ENCODE assay signal across 20 cellular contexts in the genomic region with DNA sequence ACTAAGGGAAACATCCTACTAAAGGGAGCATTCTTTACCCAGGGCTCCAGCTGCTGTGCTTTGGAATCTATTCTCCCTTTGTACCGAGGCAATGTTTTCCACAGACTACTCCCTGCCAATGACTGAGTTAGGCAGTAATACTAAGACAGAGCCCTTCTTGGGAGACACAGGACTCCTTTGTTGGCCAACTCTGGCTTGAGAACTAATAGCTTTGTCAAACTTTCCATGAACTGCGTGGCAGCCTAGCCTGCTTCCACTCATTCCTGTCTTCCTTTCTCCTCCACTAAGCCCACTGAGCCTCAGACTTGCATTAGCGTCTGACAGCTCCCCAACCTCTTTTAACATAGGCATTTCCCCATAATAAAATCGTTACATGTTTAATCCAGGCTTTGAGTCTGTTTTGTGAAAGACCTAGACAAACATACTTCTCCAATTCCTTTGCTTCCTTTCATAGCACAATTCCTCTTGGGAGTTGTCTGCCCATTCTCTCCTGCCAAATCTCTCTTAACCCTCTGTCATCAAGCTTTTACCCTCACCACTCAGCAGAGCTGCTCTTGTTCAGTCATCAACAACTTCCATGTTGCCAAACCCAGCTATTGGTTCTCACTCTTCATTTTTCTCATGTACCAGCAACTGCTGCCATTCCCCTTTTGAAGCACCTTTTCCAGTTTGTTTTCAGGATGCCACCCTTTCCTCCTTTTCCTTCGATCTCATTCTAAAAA.
A peak's percentile ranks its signal among the peaks of the same experiment; 100 is the strongest.
DNase-seq lines count a peak whose midpoint lies in the region; ATAC-seq, FAIRE-seq and TF ChIP-seq lines count a peak whose summit lies in the region.
"Had no signal": no experiment of that assay in that cellular context is flagged by ENCODE, and none has a peak within 500 bp of the region (broad histone marks: within the 10 kb centered on the region; RNA-seq: fewer than 3 reads in every experiment).

No MANE protein-coding gene starts in this region.

- no peak for ATAC-seq in activated T-cell treated with anti-CD3 and anti-CD28 coated beads, Interleukin-2, amount 50 U/mL, for 4 hours

- no peak for FAIRE-seq in H1 (lab: Jason Lieb, UNC)
- FAIRE-seq: GM18507, urothelium cell line had no signal

- no peak overlapping the region for H3K27ac ChIP-seq in H1 (ENCODE audit: low read depth, low read length)
- peak overlapping the region; percentile 19 for H3K27ac ChIP-seq in stomach smooth muscle (ENCODE audit: low read length)
- no peak overlapping the region for H3K27ac ChIP-seq in thyroid gland
- H3K27ac ChIP-seq: HL-60 had no signal

- in situ Hi-C loops in ACHN (cut with HindIII; ENCODE audit: low pct_ligation_motif_present, low pct_unique_long_range_greater_than_20kb, low sequenced_read_pairs) = no loop called here

- no peaks in the 10 kb centered on the region for H3K79me2 ChIP-seq in H1 (ENCODE audit: control insufficient read depth in 1 of 2, insufficient read depth in 2 of 2, low read length in 2 of 2)

- H2AK5ac ChIP-seq in H1 (ENCODE audit: low read depth, low read length) = no peak overlapping the region

- CTCF ChIA-PET in H1 (lab: Charles Lee; ENCODE audit: partially characterized antibody) = interaction anchor here (0.6 to 6.3 kb wide), 5 partner anchors 17 to 247 kb away, joined by 3 to 31 read pairs (median 10); no protein-coding TSS in a partner anchor

- no peak overlapping the region for H2BK15ac ChIP-seq in H1 (ENCODE audit: low read length)

- no peaks in the 10 kb centered on the region for H4K20me1 ChIP-seq in H1 (replicated peaks in 1 of 2; ENCODE audit: control insufficient read depth in 1 of 2, insufficient read depth in 2 of 2, low read length in 2 of 2)

- POLR2A ChIA-PET in H1 (lab: Charles Lee; ENCODE audit: partially characterized antibody) = no interaction called here

- no peak overlapping the region for H2BK12ac ChIP-seq in H1 (ENCODE audit: low read depth, low read length)

- H3K4me1 ChIP-seq in H1 (replicated peaks in 1 of 4; ENCODE audit: control insufficient read depth in 3 of 4, insufficient read depth in 4 of 4, low read length in 3 of 4) = no peaks in the 10 kb centered on the region
- H3K4me1 ChIP-seq in stomach smooth muscle (ENCODE audit: control insufficient read depth, insufficient read depth, low read length) = peaks cover 4% of the 10 kb centered on the region
- no peaks in the 10 kb centered on the region for H3K4me1 ChIP-seq in thyroid gland

- H3K4me2 ChIP-seq in H1 (ENCODE audit: insufficient read depth in 1 of 2, low read depth in 2 of 2, low read length in 2 of 2) = no peak overlapping the region

- no peak overlapping the region for H3K4ac ChIP-seq in H1 (replicated peaks; ENCODE audit: insufficient read length, low read depth, low read length)

- no peaks in the 10 kb centered on the region for H3K27me3 Mint-ChIP-seq in activated T-cell treated with anti-CD3 and anti-CD28 coated beads, Interleukin-2, amount 50 U/mL, for 4 hours (ENCODE audit: low read depth)
- H3K27me3 Mint-ChIP-seq: activated B cell treated with CpG ODN at 0.5 μM for 24 hours, brain, memory B cell had no signal

- H2BK120ac ChIP-seq in H1 (replicated peaks; ENCODE audit: low read depth, low read length) = no peak overlapping the region

- no peak overlapping the region for H3K4me3 Mint-ChIP-seq in activated T-cell treated with anti-CD3 and anti-CD28 coated beads, Interleukin-2, amount 50 U/mL, for 4 hours
- H3K4me3 Mint-ChIP-seq: activated B cell treated with CpG ODN at 0.5 μM for 24 hours; brain; memory B cell; T-helper 1 cell treated with Interleukin-12 subunit alpha and Interleukin-12 subunit beta and Interleukin-4 antibody, amounts not matched to agents 30 μg/mL and 1 μg/mL, for 36 hours had no signal

- H3K14ac ChIP-seq in H1 (ENCODE audit: insufficient read length) = no peak overlapping the region

- H4K8ac ChIP-seq in H1 (ENCODE audit: extremely low read depth, insufficient read depth, low read length) = no peak overlapping the region

- intact Hi-C loops in thyroid gland (cut with DNase I) = no loop called here

- no peaks in the 10 kb centered on the region for H3K23me2 ChIP-seq in H1 (ENCODE audit: low read depth, low read length)

- no peaks in the 10 kb centered on the region for H3K4me1 Mint-ChIP-seq in activated T-cell treated with anti-CD3 and anti-CD28 coated beads, Interleukin-2, amount 50 U/mL, for 4 hours (ENCODE audit: low read depth)
- H3K4me1 Mint-ChIP-seq: activated B cell treated with CpG ODN at 0.5 μM for 24 hours, memory B cell had no signal

- H2BK20ac ChIP-seq in H1 (ENCODE audit: low read length) = no peak overlapping the region; the same call in 1 of the 2 replicates

- H3K56ac ChIP-seq in H1 (replicated peaks; ENCODE audit: insufficient read length, low read depth, low read length) = no peak overlapping the region

- H3K4me3 ChIP-seq in H1 (ENCODE audit: extremely low read depth in 1 of 4, insufficient read depth in 2 of 4, low read depth in 3 of 4, low read length in 4 of 4) = no peak overlapping the region
- no peak overlapping the region for H3K4me3 ChIP-seq in stomach smooth muscle (ENCODE audit: low read length in 2 of 2)
- no peak overlapping the region for H3K4me3 ChIP-seq in thyroid gland (replicated peaks in 1 of 3)

- TF ChIP-seq POLR2A in H1 (IDR thresholded peaks at IDR 0.05; ENCODE audit: control extremely low read depth in 1 of 2, low read depth in 2 of 2, low read length in 2 of 2) = no peak
- no peak for TF ChIP-seq POLR2A in thyroid gland (IDR thresholded peaks at IDR 0.05)

- H3K9ac ChIP-seq in H1 (replicated peaks in 1 of 4; ENCODE audit: extremely low read depth in 1 of 4, low read depth in 3 of 4, low read length in 3 of 4) (no peak overlapping the region), stomach smooth muscle (ENCODE audit: low read length in 2 of 2) (no peak overlapping the region)

- TF ChIP-seq CTCF in H1 (IDR thresholded peaks at IDR 0.05; ENCODE audit: control extremely low read depth in 1 of 3, insufficient read depth in 1 of 3, low read depth in 1 of 3, low read length in 3 of 3) (no peak), thyroid gland (IDR thresholded peaks at IDR 0.05) (no peak)

- H3K9me3 Mint-ChIP-seq in activated T-cell treated with anti-CD3 and anti-CD28 coated beads, Interleukin-2, amount 50 U/mL, for 4 hours = no peaks in the 10 kb centered on the region
- H3K9me3 Mint-ChIP-seq: activated B cell treated with CpG ODN at 0.5 μM for 24 hours; brain; memory B cell; T-helper 1 cell treated with Interleukin-12 subunit alpha and Interleukin-12 subunit beta and Interleukin-4 antibody, amounts not matched to agents 30 μg/mL and 1 μg/mL, for 36 hours had no signal

- H3K18ac ChIP-seq in H1 (ENCODE audit: extremely low read depth, low read length) = no peak overlapping the region

- 0 out of 2 replicates have a peak overlapping the region, but pooled peaks have one; percentile 40 for H2AFZ ChIP-seq in H1 (ENCODE audit: low read length)

- 93% methylated on average over 5 of the region's 5 CpGs; no CpG with 5 or more reads in 1 of the 2 experiments for WGBS in H1 (ENCODE audit: extremely low coverage in 1 of 2, insufficient coverage in 1 of 2, insufficient read length in 1 of 2, insufficient replicate concordance in 2 of 2, low coverage in 1 of 2, low lambda C conversion rate in 2 of 2, missing lambda C conversion rate in 1 of 2), 2 experiments
- WGBS in thyroid gland, 2 donors = 66 to 68% methylated on average over 5 of the region's 5 CpGs

- no peaks in the 10 kb centered on the region for H3K36me3 Mint-ChIP-seq in activated T-cell treated with anti-CD3 and anti-CD28 coated beads, Interleukin-2, amount 50 U/mL, for 4 hours (ENCODE audit: insufficient read depth)
- H3K36me3 Mint-ChIP-seq: brain, memory B cell had no signal

- H4K91ac ChIP-seq in H1 (replicated peaks; ENCODE audit: insufficient read length, low read length) = no peak overlapping the region

- no peak for TF ChIP-seq EP300 in H1 (IDR thresholded peaks at IDR 0.05; ENCODE audit: borderline replicate concordance in 1 of 2, low read depth in 2 of 2, low read length in 2 of 2)

- no peak overlapping the region for H3K23ac ChIP-seq in H1 (ENCODE audit: insufficient read length)

- TF ChIP-seq RAD21 in H1 (IDR thresholded peaks at IDR 0.05 in 1 of 2, conservative IDR thresholded peaks at IDR 0.05 in 1 of 2; ENCODE audit: low read depth in 2 of 2, low read length in 2 of 2) = no peak

- no peak overlapping the region for H4K5ac ChIP-seq in H1 (ENCODE audit: insufficient read length, low read depth, low read length)

- H3K79me1 ChIP-seq in H1 (ENCODE audit: low read depth, low read length) = no peaks in the 10 kb centered on the region

- H2BK5ac ChIP-seq in H1 (ENCODE audit: low read depth, low read length) = no peak overlapping the region

- H3K27me3 ChIP-seq in H1 (replicated peaks in 1 of 4; ENCODE audit: control insufficient read depth in 3 of 4, extremely low read depth in 1 of 4, insufficient read depth in 3 of 4, low read length in 3 of 4) (no peaks in the 10 kb centered on the region), stomach smooth muscle (ENCODE audit: control insufficient read depth in 1 of 2, insufficient read depth in 2 of 2, low read length in 2 of 2) (no peaks in the 10 kb centered on the region), thyroid gland (no peaks in the 10 kb centered on the region)

- no peaks in the 10 kb centered on the region for H3K36me3 ChIP-seq in H1 (ENCODE audit: control insufficient read depth in 2 of 4, insufficient read depth in 4 of 4, low read length in 3 of 4)
- no peaks in the 10 kb centered on the region for H3K36me3 ChIP-seq in stomach smooth muscle (ENCODE audit: control insufficient read depth in 2 of 2, insufficient read depth in 2 of 2, low read length in 2 of 2)
- H3K36me3 ChIP-seq in thyroid gland = no peaks in the 10 kb centered on the region

- H3K9me3 ChIP-seq in H1 (ENCODE audit: insufficient read depth in 2 of 2, low read depth in 1 of 2, low read length in 1 of 2) (no peaks in the 10 kb centered on the region), stomach smooth muscle (ENCODE audit: control insufficient read depth in 2 of 2, low read length in 2 of 2) (no peaks in the 10 kb centered on the region), thyroid gland (no peaks in the 10 kb centered on the region)

- DNase-seq in GM04503 (ENCODE audit: low read depth) (peak; percentile 36), H1 (ENCODE audit: low read depth in 1 of 2, low spot score in 2 of 2) (no peak), hypothalamus (lab: John Stamatoyannopoulos, UW) (peak in 39 of 51 donors; percentile 1 to 89 (median 35)), ACHN (no peak), thyroid gland (no peak), RPMI8226 (no peak)
- DNase-seq in activated T-cell treated with anti-CD3 and anti-CD28 coated beads, Interleukin-2, amount 50 U/mL, for 4 hours = no peak
- DNase-seq: activated B cell treated with CpG ODN at 0.5 μM for 24 hours; activated gamma-delta T cell treated with Interleukin-2 at 50 U/mL for 16 hours; effector CD4-positive, alpha-beta T cell; NCI-H1092 treated with DMSO at 0.1 percent for 48 hours; NCI-H82; stimulated activated CD4-positive, alpha-beta T cell treated with anti-CD3 and anti-CD28 coated beads, Interleukin-4, amount 100 ng/mL, for 4 hours had no signal

TF ChIP-seq in H1, 55 proteins besides CTCF, POLR2A, EP300 and RAD21 (continues in another document):
- TF ChIP-seq NANOG (IDR thresholded peaks at IDR 0.05; ENCODE audit: insufficient read depth, low read depth, low read length, poor library complexity, severe bottlenecking) = no peak
- no peak for TF ChIP-seq GTF2F1 (IDR thresholded peaks at IDR 0.05; ENCODE audit: borderline replicate concordance, low read depth, low read length)
- no peak for TF ChIP-seq TEAD4 (IDR thresholded peaks at IDR 0.05; ENCODE audit: low read depth, low read length)

Comparison
In these comparisons a context has a peak if more than half of its experiments do, and no peak if none do; other contexts are left out.
1. DNase-seq: peak in GM04503 (single experiment) and hypothalamus (39 of 51); none in H1 (0 of 2), ACHN (single experiment), activated T-cell treated with anti-CD3 and anti-CD28 coated beads, Interleukin-2, amount 50 U/mL, for 4 hours (single experiment), thyroid gland (0 of 2) and RPMI8226 (single experiment).